14 cellular contexts compared by ENCODE assay signal in genomic region chr7:30460246-30460633, GRCh38. TPM values are rescaled to one million over a fixed set of nuclear protein-coding genes. Genes with fewer than 3 reads are reported as not detected.
DNase-seq lines count a peak whose midpoint lies in the region; ATAC-seq and TF ChIP-seq lines count a peak whose summit lies in the region.
"Had no signal": no experiment of that assay in that cellular context is flagged by ENCODE, and none has a peak within 500 bp of the region (broad histone marks: within the 10 kb centered on the region; RNA-seq: fewer than 3 reads in every experiment).

No MANE protein-coding gene starts in this region.

- no peaks in the 10 kb centered on the region for H3K9me3 ChIP-seq in BLaER1
- H3K9me3 ChIP-seq in SK-N-MC (ENCODE audit: low read depth, low read length), result no peaks in the 10 kb centered on the region
- H3K9me3 ChIP-seq in skeletal muscle tissue (ENCODE audit: control insufficient read depth in 3 of 3, low read length in 3 of 3), result no peaks in the 10 kb centered on the region
- no peaks in the 10 kb centered on the region for H3K9me3 ChIP-seq in CD8-positive, alpha-beta memory T cell (ENCODE audit: low read length)

- no peak overlapping the region for H3K4me3 Mint-ChIP-seq in CD8-positive, alpha-beta memory T cell
- H3K4me3 Mint-ChIP-seq: activated CD8-positive, alpha-beta T cell treated with anti-CD3 and anti-CD28 coated beads, Interleukin-2, amount 10 ng/mL, durations not matched to agents 7 days and 5 days; B cell; immature natural killer cell; naive thymus-derived CD8-positive, alpha-beta T cell had no signal

- no peak for ATAC-seq in activated CD4-positive, CD25-positive, alpha-beta regulatory T cell treated with anti-CD3 and anti-CD28 coated beads, Interleukin-2, amount 50 U/mL, for 24 hours
- no peak for ATAC-seq in HG03354 (IDR thresholded peaks at IDR 0.05; ENCODE audit: poor library complexity, severe bottlenecking, unreplicated experiment)
- ATAC-seq: activated CD8-positive, alpha-beta T cell treated with anti-CD3 and anti-CD28 coated beads, Interleukin-2, amount 10 ng/mL, durations not matched to agents 7 days and 5 days; HCT116; naive thymus-derived CD8-positive, alpha-beta T cell had no signal

- peak overlapping the region in 2 of 8 donors; percentile 12 to 70 for H3K27ac Mint-ChIP-seq in CD8-positive, alpha-beta memory T cell
- H3K27ac Mint-ChIP-seq: activated CD8-positive, alpha-beta T cell treated with anti-CD3 and anti-CD28 coated beads, Interleukin-2, amount 10 ng/mL, durations not matched to agents 7 days and 5 days; B cell had no signal

- peaks cover 59% of the 10 kb centered on the region for H4K20me1 ChIP-seq in BLaER1

- peaks cover 23% of the 10 kb centered on the region for H3K36me3 ChIP-seq in BLaER1
- H3K36me3 ChIP-seq in SK-N-MC (ENCODE audit: insufficient read depth, low read length), result no peaks in the 10 kb centered on the region
- H3K36me3 ChIP-seq in skeletal muscle tissue (ENCODE audit: control insufficient read depth in 3 of 3, insufficient read depth in 3 of 3, low read length in 3 of 3), result peaks cover 10 to 16% (median 13%) of the 10 kb centered on the region in 3 donors
- H3K36me3 ChIP-seq in CD8-positive, alpha-beta memory T cell (ENCODE audit: insufficient read depth, low read length), result peaks cover 6% of the 10 kb centered on the region

- POLR2A ChIA-PET in CD8-positive, alpha-beta memory T cell (lab: Charles Lee), result no interaction called here

- CTCF ChIA-PET in CD8-positive, alpha-beta memory T cell (lab: Charles Lee), result interaction anchor here (1.4 kb wide), 1 partner anchor 104 kb away, joined by 4 read pairs; no protein-coding TSS in a partner anchor

- H3K4me1 Mint-ChIP-seq in CD8-positive, alpha-beta memory T cell, result peaks cover 5 to 15% (median 8%) of the 10 kb centered on the region in 3 donors

- H3K4me3 ChIP-seq in BLaER1 (peak overlapping the region; percentile 23), SK-N-MC (no peak overlapping the region), fibroblast of villous mesenchyme (ENCODE audit: low read depth, low read length) (peak overlapping the region; percentile 17), skeletal muscle tissue (ENCODE audit: low read length in 3 of 3) (no peak overlapping the region)
- H3K4me3 ChIP-seq in CD8-positive, alpha-beta memory T cell (ENCODE audit: low read length), result no peak overlapping the region

- H3K36me3 Mint-ChIP-seq in CD8-positive, alpha-beta memory T cell, result peaks cover 0 to 65% (median 9%) of the 10 kb centered on the region in 3 donors

- peak overlapping the region; percentile 94 for H3K4me2 ChIP-seq in BLaER1

- no peak for TF ChIP-seq CTCF in fibroblast of villous mesenchyme (IDR thresholded peaks at IDR 0.05; ENCODE audit: insufficient read depth, low read depth, low read length)

- H3K27me3 ChIP-seq in BLaER1, result no peaks in the 10 kb centered on the region
- H3K27me3 ChIP-seq in skeletal muscle tissue (ENCODE audit: control insufficient read depth in 3 of 3, insufficient read depth in 3 of 3, low read length in 3 of 3), result no peaks in the 10 kb centered on the region
- no peaks in the 10 kb centered on the region for H3K27me3 ChIP-seq in CD8-positive, alpha-beta memory T cell (ENCODE audit: insufficient read depth, low read length, poor library complexity, severe bottlenecking)

- H3K4me1 ChIP-seq in BLaER1 (peaks cover 84% of the 10 kb centered on the region), skeletal muscle tissue (ENCODE audit: control insufficient read depth in 3 of 3, insufficient read depth in 3 of 3, low read length in 3 of 3) (peaks cover 9 to 23% (median 14%) of the 10 kb centered on the region in 3 donors)
- H3K4me1 ChIP-seq in CD8-positive, alpha-beta memory T cell (ENCODE audit: insufficient read depth, low read length), result no peaks in the 10 kb centered on the region

- H3K9ac ChIP-seq in BLaER1 (no peak overlapping the region), SK-N-MC (ENCODE audit: insufficient read length) (no peak overlapping the region), skeletal muscle tissue (ENCODE audit: low read depth in 1 of 3, low read length in 3 of 3) (no peak overlapping the region)

- H3K27ac ChIP-seq in BLaER1 (no peak overlapping the region), SK-N-MC (peak overlapping the region; percentile 62; the same call in 1 of the 2 replicates), skeletal muscle tissue (ENCODE audit: low read depth, low read length) (peak overlapping the region; percentile 73)
- H3K27ac ChIP-seq in CD8-positive, alpha-beta memory T cell (ENCODE audit: low read depth, low read length), result no peak overlapping the region

- H3K27me3 Mint-ChIP-seq in CD8-positive, alpha-beta memory T cell, result no peaks in the 10 kb centered on the region
- H3K27me3 Mint-ChIP-seq: B cell; naive thymus-derived CD8-positive, alpha-beta T cell had no signal

- DNase-seq in SK-N-MC (ENCODE audit: low read depth, low spot score) (no peak), fibroblast of villous mesenchyme (ENCODE audit: low read depth) (no peak)
- no peak for DNase-seq in CD8-positive, alpha-beta memory T cell
- no peak for DNase-seq in activated CD4-positive, alpha-beta T cell treated with anti-CD3 and anti-CD28 coated beads, Interleukin-2, amount 50 U/mL, for 48 hours
- DNase-seq: activated CD8-positive, alpha-beta T cell treated with anti-CD3 and anti-CD28 coated beads, Interleukin-2, amount 10 ng/mL, durations not matched to agents 7 days and 5 days; immature natural killer cell; naive thymus-derived CD8-positive, alpha-beta T cell; NCI-H1092 treated with DMSO at 0.1 percent for 48 hours had no signal

- no peaks in the 10 kb centered on the region for H3K9me3 Mint-ChIP-seq in CD8-positive, alpha-beta memory T cell
- H3K9me3 Mint-ChIP-seq: naive thymus-derived CD8-positive, alpha-beta T cell had no signal

RNA-seq across cellular contexts. Expression of gene NOD1, which starts 18.3 kb away (rescaled TPM):
- total RNA-seq in fibroblast of villous mesenchyme, result 3.9 and 4.8 TPM in 2 replicates
- total RNA-seq in skeletal muscle tissue, result 13.0 TPM
- total RNA-seq in CD8-positive, alpha-beta memory T cell, result 1 to 10 TPM; 8.4 to 8.8 TPM
- polyA plus RNA-seq in CD8-positive, alpha-beta memory T cell, result 8.8 TPM

RNA-seq across cellular contexts. Expression of gene GGCT, which starts 44.4 kb away (rescaled TPM):
- total RNA-seq in fibroblast of villous mesenchyme (18.1 and 20.3 TPM in 2 replicates), skeletal muscle tissue (12.5 TPM)
- 10 to 100 TPM; 69.3 to 73.1 TPM for total RNA-seq in CD8-positive, alpha-beta memory T cell
- 25.1 TPM for polyA plus RNA-seq in CD8-positive, alpha-beta memory T cell

Comparison
In these comparisons a context has a peak if more than half of its experiments do, and no peak if none do; other contexts are left out.
1. H3K27ac ChIP-seq: peak in SK-N-MC (single experiment) and skeletal muscle tissue (single experiment); none in BLaER1 (single experiment) and CD8-positive, alpha-beta memory T cell (single experiment).
2. H3K4me3 ChIP-seq: peak in BLaER1 (single experiment) and fibroblast of villous mesenchyme (single experiment); none in SK-N-MC (single experiment), skeletal muscle tissue (0 of 3) and CD8-positive, alpha-beta memory T cell (single experiment).